In genomic region chr18:36711014-36711725, GRCh38 we compare ENCODE assay signal across 19 cellular contexts.
"Had no signal": no experiment of that assay in that cellular context is flagged by ENCODE, and none has a peak within 500 bp of the region (broad histone marks: within the 10 kb centered on the region; RNA-seq: fewer than 3 reads in every experiment).

No MANE protein-coding gene starts in this region.

- H3K27ac Mint-ChIP-seq: activated B cell treated with CpG ODN at 0.5 μM for 24 hours; activated CD4-positive, alpha-beta T cell treated with anti-CD3 and anti-CD28 coated beads, Interleukin-2, amount 10 ng/mL, durations not matched to agents 24 days and 14 days; activated CD8-positive, alpha-beta T cell treated with anti-CD3 and anti-CD28 coated beads for 36 hours; activated naive CD8-positive, alpha-beta T cell treated with anti-CD3 and anti-CD28 coated beads, Interleukin-2, amount 10 ng/mL, durations not matched to agents 7 days and 5 days; activated T-helper 2 cell treated with anti-CD3 and anti-CD28 coated beads, Interferon-gamma antibody, Interleukin-2, Interleukin-4, amounts not matched to agents 10 μg/mL and 5 μg/mL and 100 μg/mL, durations not matched to agents 14 hours and 24 hours and 36 hours; memory B cell; naive thymus-derived CD4-positive, alpha-beta T cell; T-cell had no signal

- H3K4me1 Mint-ChIP-seq: activated B cell treated with CpG ODN at 0.5 μM for 24 hours; activated CD4-positive, alpha-beta T cell treated with anti-CD3 and anti-CD28 coated beads, Interleukin-2, amount 10 ng/mL, durations not matched to agents 24 days and 14 days; activated naive CD8-positive, alpha-beta T cell treated with anti-CD3 and anti-CD28 coated beads, Interleukin-2, amount 10 ng/mL, durations not matched to agents 7 days and 5 days; central memory CD8-positive, alpha-beta T cell; memory B cell; naive thymus-derived CD4-positive, alpha-beta T cell; T-cell had no signal

- DNase-seq: activated B cell treated with CpG ODN at 0.5 μM for 24 hours; activated CD4-positive, alpha-beta T cell treated with anti-CD3 and anti-CD28 coated beads, Interleukin-2, amount 10 ng/mL, durations not matched to agents 24 days and 14 days; activated CD8-positive, alpha-beta T cell treated with anti-CD3 and anti-CD28 coated beads for 36 hours; activated naive CD4-positive, alpha-beta T cell treated with Interleukin-2 at 50 U/mL for 16 hours; activated naive CD8-positive, alpha-beta T cell treated with anti-CD3 and anti-CD28 coated beads, Interleukin-2, amount 10 ng/mL, durations not matched to agents 7 days and 5 days; activated T-cell treated with anti-CD3 and anti-CD28 coated beads, Interleukin-2, amount 50 U/mL, for 1 hour; naive thymus-derived CD4-positive, alpha-beta T cell; SK-N-SH; stimulated activated CD4-positive, alpha-beta T cell treated with anti-CD3 and anti-CD28 coated beads, Interleukin-2, amount 100 ng/mL, for 24 hours; stimulated activated naive CD8-positive, alpha-beta T cell treated with anti-CD3 and anti-CD28 coated beads, Interleukin-15, Interleukin-2, amounts not matched to agents 100 U/mL and 50 U/mL, for 24 hours; T-cell had no signal

- H3K27ac ChIP-seq: coronary artery, pancreas had no signal

- H3K9me3 ChIP-seq: pancreas, SK-N-SH, tibial artery had no signal

- H3K4me2 ChIP-seq: SK-N-SH had no signal

- H3K27me3 Mint-ChIP-seq: activated CD8-positive, alpha-beta T cell treated with anti-CD3 and anti-CD28 coated beads for 36 hours; brain had no signal

- H3K36me3 Mint-ChIP-seq: activated naive CD8-positive, alpha-beta T cell treated with anti-CD3 and anti-CD28 coated beads, Interleukin-2, amount 10 ng/mL, durations not matched to agents 7 days and 5 days; memory B cell; naive thymus-derived CD4-positive, alpha-beta T cell; T-cell had no signal

- H3K36me3 ChIP-seq: pancreas had no signal

- H3K27me3 ChIP-seq: pancreas, tibial artery had no signal

- H3K4me1 ChIP-seq: pancreas had no signal

- H3K4me3 Mint-ChIP-seq: activated B cell treated with CpG ODN at 0.5 μM for 24 hours; activated CD4-positive, alpha-beta T cell treated with anti-CD3 and anti-CD28 coated beads, Interleukin-2, amount 10 ng/mL, durations not matched to agents 24 days and 14 days; activated CD8-positive, alpha-beta T cell treated with anti-CD3 and anti-CD28 coated beads for 36 hours; activated naive CD8-positive, alpha-beta T cell treated with anti-CD3 and anti-CD28 coated beads, Interleukin-2, amount 10 ng/mL, durations not matched to agents 7 days and 5 days; brain; central memory CD8-positive, alpha-beta T cell; memory B cell; naive thymus-derived CD4-positive, alpha-beta T cell; T-cell had no signal

- H3K4me3 ChIP-seq: coronary artery, pancreas, tibial artery had no signal

- H3K9ac ChIP-seq: SK-N-SH had no signal

- FAIRE-seq: pancreas, urothelium cell line had no signal

- H3K9me3 Mint-ChIP-seq: activated B cell treated with CpG ODN at 0.5 μM for 24 hours; activated CD4-positive, alpha-beta T cell treated with anti-CD3 and anti-CD28 coated beads, Interleukin-2, amount 10 ng/mL, durations not matched to agents 24 days and 14 days; activated CD8-positive, alpha-beta T cell treated with anti-CD3 and anti-CD28 coated beads for 36 hours; activated naive CD8-positive, alpha-beta T cell treated with anti-CD3 and anti-CD28 coated beads, Interleukin-2, amount 10 ng/mL, durations not matched to agents 7 days and 5 days; activated T-helper 2 cell treated with anti-CD3 and anti-CD28 coated beads, Interferon-gamma antibody, Interleukin-2, Interleukin-4, amounts not matched to agents 10 μg/mL and 5 μg/mL and 100 μg/mL, durations not matched to agents 14 hours and 24 hours and 36 hours; brain; central memory CD8-positive, alpha-beta T cell; memory B cell; naive thymus-derived CD4-positive, alpha-beta T cell; T-cell had no signal

- ATAC-seq: activated CD8-positive, alpha-beta T cell treated with anti-CD3 and anti-CD28 coated beads for 36 hours; naive thymus-derived CD4-positive, alpha-beta T cell; stimulated activated naive CD8-positive, alpha-beta T cell treated with anti-CD3 and anti-CD28 coated beads, Interleukin-15, Interleukin-2, amounts not matched to agents 100 U/mL and 50 U/mL, for 24 hours; T-cell had no signal
